Comparison of ENCODE assay signal across 17 cellular contexts in the genomic region with DNA sequence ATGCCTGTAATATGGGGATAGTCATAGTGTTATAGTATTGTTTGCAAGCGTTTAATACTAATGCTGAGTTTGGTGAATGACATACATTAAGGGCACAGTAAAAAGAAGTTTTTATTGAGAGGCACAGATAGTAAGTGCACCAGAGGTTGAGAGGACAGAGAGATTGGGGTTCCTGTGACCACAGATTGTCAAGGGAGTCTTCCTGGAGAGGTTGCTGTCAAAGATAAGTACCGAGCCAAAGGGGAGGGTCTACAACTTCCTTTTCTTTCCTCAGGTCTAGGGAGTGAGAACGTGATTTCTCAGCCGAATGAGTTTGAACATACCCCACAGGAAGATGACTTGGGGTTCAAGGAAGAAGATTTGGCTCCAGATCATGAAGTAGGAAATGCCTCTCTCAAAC. TPM values are rescaled to one million over a fixed set of nuclear protein-coding genes. Genes with fewer than 3 reads are reported as not detected.
DNase-seq lines count a peak whose midpoint lies in the region; ATAC-seq and TF ChIP-seq lines count a peak whose summit lies in the region.
"Had no signal": no experiment of that assay in that cellular context is flagged by ENCODE, and none has a peak within 500 bp of the region (broad histone marks: within the 10 kb centered on the region; RNA-seq: fewer than 3 reads in every experiment).

No MANE protein-coding gene starts in this region.

- H4K20me1 ChIP-seq in Loucy (ENCODE audit: insufficient read depth, low read length, poor library complexity, severe bottlenecking) (peaks cover 17% of the 10 kb centered on the region), neural cell (ENCODE audit: insufficient read depth) (no peaks in the 10 kb centered on the region), GM23248 (ENCODE audit: insufficient read depth) (no peaks in the 10 kb centered on the region)

- no peaks in the 10 kb centered on the region for H3K27me3 Mint-ChIP-seq in T-helper 2 cell treated with Interferon-gamma antibody and Interleukin-4, amounts not matched to agents 5 μg/mL and 100 μg/mL, for 36 hours (ENCODE audit: low read depth)

- no peak for DNase-seq in T-helper 2 cell treated with Interferon-gamma antibody and Interleukin-4, amounts not matched to agents 5 μg/mL and 100 μg/mL, for 36 hours (ENCODE audit: low spot score)
- DNase-seq in T-helper 2 cell (no peak), Kasumi-1 (lab: John Stamatoyannopoulos, UW) (no peak), GM23248 (no peak)
- no peak for DNase-seq in activated naive CD4-positive, alpha-beta T cell treated with anti-CD3 and anti-CD28 coated beads, Interleukin-2, amount 50 U/mL, for 72 hours (ENCODE audit: low spot score in 2 of 2)
- no peak for DNase-seq in central memory CD4-positive, alpha-beta T cell
- DNase-seq: DMS53; effector CD8-positive, alpha-beta T cell; gastrocnemius medialis; H7; NCI-H1436 treated with DMSO at 0.1 percent for 48 hours; NCI-H82; occipital lobe; transverse colon had no signal

- no peak for TF ChIP-seq EP300 in neural cell (conservative IDR thresholded peaks at IDR 0.05; ENCODE audit: poor library complexity, severe bottlenecking)

- TF ChIP-seq RAD21 in neural cell (conservative IDR thresholded peaks at IDR 0.05) = no peak

- H3K9me2 ChIP-seq in Loucy (replicated peaks; ENCODE audit: low read depth, low read length) (no peaks in the 10 kb centered on the region), neural cell (ENCODE audit: insufficient read depth, low read length) (no peaks in the 10 kb centered on the region), GM23248 (ENCODE audit: insufficient read depth) (no peaks in the 10 kb centered on the region)

- H3K9ac ChIP-seq in Loucy (ENCODE audit: low read depth, low read length, poor library complexity, severe bottlenecking) (peak overlapping the region; percentile 85), neural cell (ENCODE audit: low read length) (no peak overlapping the region), GM23248 (no peak overlapping the region)

- H3K4me3 ChIP-seq in Loucy (ENCODE audit: low read length, poor library complexity, severe bottlenecking) (peak overlapping the region; percentile 99), neural cell (ENCODE audit: low read length) (peak overlapping the region; percentile 100), GM23248 (no peak overlapping the region)

- in situ Hi-C loops in GM23248 (cut with MboI) = no loop called here

- peaks cover 15% of the 10 kb centered on the region for H3K36me3 Mint-ChIP-seq in T-helper 2 cell treated with Interferon-gamma antibody and Interleukin-4, amounts not matched to agents 5 μg/mL and 100 μg/mL, for 36 hours (ENCODE audit: low read depth)
- H3K36me3 Mint-ChIP-seq in activated naive CD4-positive, alpha-beta T cell treated with anti-CD3 and anti-CD28 coated beads, Interleukin-2, amount 50 U/mL, for 72 hours = peaks cover 7 to 14% of the 10 kb centered on the region in 2 donors

- peak overlapping the region; percentile 100 for H3K4me2 ChIP-seq in Loucy (ENCODE audit: low read depth, low read length, poor library complexity, severe bottlenecking)
- peak overlapping the region; percentile 14 for H3K4me2 ChIP-seq in neural cell (ENCODE audit: low read length)
- no peak overlapping the region for H3K4me2 ChIP-seq in GM23248 (ENCODE audit: unreplicated experiment)

- no peaks in the 10 kb centered on the region for H3K27me3 ChIP-seq in Loucy (ENCODE audit: insufficient read depth, low read length, poor library complexity, severe bottlenecking)
- H3K27me3 ChIP-seq in neural cell (ENCODE audit: insufficient read depth, low read depth, low read length) = no peaks in the 10 kb centered on the region
- H3K27me3 ChIP-seq in GM23248 (replicated peaks; ENCODE audit: insufficient read depth) = no peaks in the 10 kb centered on the region
- H3K27me3 ChIP-seq: gastrocnemius medialis, transverse colon had no signal

- TF ChIP-seq CTCF in Loucy (conservative IDR thresholded peaks at IDR 0.05; ENCODE audit: low read length) = no peak
- TF ChIP-seq CTCF in neural cell (IDR thresholded peaks at IDR 0.05; ENCODE audit: poor library complexity, severe bottlenecking) = no peak

- H3F3A ChIP-seq in Loucy (ENCODE audit: low read depth) = peaks cover 26% of the 10 kb centered on the region
- peaks cover 15% of the 10 kb centered on the region for H3F3A ChIP-seq in neural cell (ENCODE audit: insufficient read depth, low read length, poor library complexity, severe bottlenecking)
- H3F3A ChIP-seq in GM23248 (ENCODE audit: insufficient read depth) = peaks cover 23% of the 10 kb centered on the region; the same call in 1 of the 2 replicates

- no peak overlapping the region for H2AFZ ChIP-seq in Loucy (ENCODE audit: low read length)
- no peak overlapping the region for H2AFZ ChIP-seq in neural cell (ENCODE audit: low read depth, low read length)
- H2AFZ ChIP-seq in GM23248 = no peak overlapping the region

- H3K4me1 ChIP-seq in Loucy (ENCODE audit: insufficient read depth, low read length, poor library complexity, severe bottlenecking) = peaks cover 55% of the 10 kb centered on the region
- H3K4me1 ChIP-seq in GM23248 (ENCODE audit: insufficient read depth) = peaks cover 7% of the 10 kb centered on the region

- peaks cover 8% of the 10 kb centered on the region; the same call in 1 of the 2 replicates for H3K36me3 ChIP-seq in Loucy (ENCODE audit: insufficient read depth, low read length)
- peaks cover 7% of the 10 kb centered on the region for H3K36me3 ChIP-seq in neural cell (ENCODE audit: insufficient read depth, low read length)
- no peaks in the 10 kb centered on the region for H3K36me3 ChIP-seq in GM23248 (ENCODE audit: low read depth)

- H3K4me1 Mint-ChIP-seq in T-helper 2 cell treated with Interferon-gamma antibody and Interleukin-4, amounts not matched to agents 5 μg/mL and 100 μg/mL, for 36 hours (ENCODE audit: low read depth) = peaks cover 33% of the 10 kb centered on the region

- peak overlapping the region; percentile 90 for H3K4me3 Mint-ChIP-seq in T-helper 2 cell treated with Interferon-gamma antibody and Interleukin-4, amounts not matched to agents 5 μg/mL and 100 μg/mL, for 36 hours

- H3K27ac ChIP-seq in neural cell (ENCODE audit: low read length) = no peak overlapping the region
- no peak overlapping the region for H3K27ac ChIP-seq in GM23248

- no peaks in the 10 kb centered on the region for H3K9me3 Mint-ChIP-seq in T-helper 2 cell treated with Interferon-gamma antibody and Interleukin-4, amounts not matched to agents 5 μg/mL and 100 μg/mL, for 36 hours
- no peaks in the 10 kb centered on the region for H3K9me3 Mint-ChIP-seq in activated naive CD4-positive, alpha-beta T cell treated with anti-CD3 and anti-CD28 coated beads, Interleukin-2, amount 50 U/mL, for 72 hours

- no peak overlapping the region for H3K27ac Mint-ChIP-seq in T-helper 2 cell treated with Interferon-gamma antibody and Interleukin-4, amounts not matched to agents 5 μg/mL and 100 μg/mL, for 36 hours
- peak overlapping the region; percentile 2 to 86 for H3K27ac Mint-ChIP-seq in activated naive CD4-positive, alpha-beta T cell treated with anti-CD3 and anti-CD28 coated beads, Interleukin-2, amount 50 U/mL, for 72 hours

- H3K9me3 ChIP-seq in Loucy (ENCODE audit: insufficient read depth, low read depth, low read length) (no peaks in the 10 kb centered on the region), neural cell (ENCODE audit: low read length) (no peaks in the 10 kb centered on the region), GM23248 (ENCODE audit: low read depth) (no peaks in the 10 kb centered on the region)
- H3K9me3 ChIP-seq: gastrocnemius medialis, transverse colon had no signal

- ATAC-seq in activated naive CD4-positive, alpha-beta T cell treated with anti-CD3 and anti-CD28 coated beads, Interleukin-2, amount 50 U/mL, for 72 hours = no peak
- ATAC-seq: gastrocnemius medialis, left lobe of liver had no signal

- H3K79me2 ChIP-seq in Loucy (ENCODE audit: insufficient read depth, low read length) = peaks cover 45% of the 10 kb centered on the region
- H3K79me2 ChIP-seq in neural cell (replicated peaks; ENCODE audit: insufficient read depth, low read length) = peaks cover 32% of the 10 kb centered on the region
- peaks cover 16% of the 10 kb centered on the region for H3K79me2 ChIP-seq in GM23248 (ENCODE audit: insufficient read depth)

- 94 to 99% methylated on average over 4 of the region's 4 CpGs for WGBS in GM23248 (ENCODE audit: low coverage in 1 of 2, low lambda C conversion rate in 2 of 2, missing lambda C conversion rate in 2 of 2), 2 experiments

RNA-seq across cellular contexts. Expression of a gene that starts 1.8 kb away (rescaled TPM):
- 10 to 100 TPM in 1 of 2 donors, 1 to 10 TPM in 1; 7.6 to 10.9 TPM for total RNA-seq in activated naive CD4-positive, alpha-beta T cell treated with anti-CD3 and anti-CD28 coated beads, Interleukin-2, amount 50 U/mL, for 72 hours
- polyA plus RNA-seq in neural cell (42.3 and 48.9 TPM in 2 replicates), GM23248 (2016; fragmentation: Nextera tagmentation; extraction: Ambion mirVana) (0.65 and 0.81 TPM in 2 replicates)
- polyA minus RNA-seq in neural cell = 74.0 and 82.3 TPM in 2 replicates
- 6.3 and 16.2 TPM in 2 replicates for total RNA-seq in GM23248 (2014; rRNA removed; shearing (Covaris generic))

RNA-seq across cellular contexts. Expression of a gene that starts 10.3 kb away (rescaled TPM):
- total RNA-seq in activated naive CD4-positive, alpha-beta T cell treated with anti-CD3 and anti-CD28 coated beads, Interleukin-2, amount 50 U/mL, for 72 hours = 1 to 10 TPM; 4.4 to 7.9 TPM
- polyA plus RNA-seq in neural cell (10.2 and 11.7 TPM in 2 replicates), GM23248 (2016; fragmentation: Nextera tagmentation; extraction: Ambion mirVana) (20.1 and 21.1 TPM in 2 replicates)
- 7.1 and 7.6 TPM in 2 replicates for polyA minus RNA-seq in neural cell
- 17.6 and 33.1 TPM in 2 replicates for total RNA-seq in GM23248 (2014; rRNA removed; shearing (Covaris generic))

RNA-seq across cellular contexts. Expression of a gene that starts 14.7 kb away (rescaled TPM):
- total RNA-seq in activated naive CD4-positive, alpha-beta T cell treated with anti-CD3 and anti-CD28 coated beads, Interleukin-2, amount 50 U/mL, for 72 hours = 100 to 1,000 TPM; 161 to 208 TPM
- polyA plus RNA-seq in neural cell = 0.38 TPM in 1 of 2 replicates, not detected in the other
- 0.81 TPM in 1 of 2 replicates, not detected in the other for polyA minus RNA-seq in neural cell
- total RNA-seq in GM23248 (2014; rRNA removed; shearing (Covaris generic)) = not detected in 2 replicates
- polyA plus RNA-seq in GM23248 (2016; fragmentation: Nextera tagmentation; extraction: Ambion mirVana) = 1.7 and 1.9 TPM in 2 replicates

RNA-seq across cellular contexts. Expression of a gene that starts 22.5 kb away (rescaled TPM):
- total RNA-seq in activated naive CD4-positive, alpha-beta T cell treated with anti-CD3 and anti-CD28 coated beads, Interleukin-2, amount 50 U/mL, for 72 hours = 1 to 10 TPM in 1 of 2 donors, under 1 TPM in 1; 0.97 to 1.2 TPM
- not detected in 2 replicates for polyA plus RNA-seq in neural cell
- polyA minus RNA-seq in neural cell = not detected in 2 replicates
- total RNA-seq in GM23248 (2014; rRNA removed; shearing (Covaris generic)) = not detected in 2 replicates
- 1.5 and 2.1 TPM in 2 replicates for polyA plus RNA-seq in GM23248 (2016; fragmentation: Nextera tagmentation; extraction: Ambion mirVana)
- total RNA-seq: H7, left lobe of liver had no signal

RNA-seq across cellular contexts. Expression of a gene that starts 26.8 kb away (rescaled TPM):
- 10 to 100 TPM; 52.5 to 69.5 TPM for total RNA-seq in activated naive CD4-positive, alpha-beta T cell treated with anti-CD3 and anti-CD28 coated beads, Interleukin-2, amount 50 U/mL, for 72 hours
- polyA plus RNA-seq in neural cell (24.1 and 32.5 TPM in 2 replicates), GM23248 (2016; fragmentation: Nextera tagmentation; extraction: Ambion mirVana) (10.3 and 12.2 TPM in 2 replicates)
- 40.5 and 44.6 TPM in 2 replicates for polyA minus RNA-seq in neural cell
- 41.2 and 43.9 TPM in 2 replicates for total RNA-seq in GM23248 (2014; rRNA removed; shearing (Covaris generic))

Comparison
In these comparisons a context has a peak if more than half of its experiments do, and no peak if none do; other contexts are left out.
1. RNA of a gene that starts 14.7 kb away (total RNA-seq): 161 to 208 TPM in activated naive CD4-positive, alpha-beta T cell treated with anti-CD3 and anti-CD28 coated beads, Interleukin-2, amount 50 U/mL, for 72 hours; not detected in GM23248; every median in the first group is over 100 times any median in the second.